Comparison of ENCODE assay signal across 24 cellular contexts in the genomic region with DNA sequence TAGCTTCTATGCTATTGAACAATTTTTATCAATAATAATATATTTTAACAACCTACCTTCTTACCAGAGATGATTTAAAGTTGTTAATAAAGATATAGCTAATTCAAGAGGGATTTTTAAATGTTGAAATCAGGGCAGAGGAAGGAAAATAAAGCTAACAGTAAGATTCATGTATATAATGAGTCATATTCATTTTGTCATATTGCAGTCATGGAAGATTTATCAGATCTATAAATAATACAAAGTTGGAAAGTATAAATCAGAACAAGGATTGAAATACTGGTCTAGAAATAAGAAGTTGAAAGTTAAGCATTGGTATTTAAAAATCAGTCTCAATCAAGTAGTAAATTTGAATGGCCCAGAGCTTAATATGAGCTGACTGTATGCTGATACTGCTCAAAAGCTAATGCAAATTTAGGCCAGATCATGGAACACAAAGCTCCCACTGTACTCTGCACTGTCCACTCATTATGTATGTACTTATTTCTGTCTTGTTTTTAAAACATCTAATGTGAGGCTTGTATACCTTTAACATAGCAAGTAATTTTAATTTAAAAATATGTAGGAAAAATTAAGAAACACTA.
DNase-seq lines count a peak whose midpoint lies in the region; ATAC-seq and TF ChIP-seq lines count a peak whose summit lies in the region.
"Had no signal": no experiment of that assay in that cellular context is flagged by ENCODE, and none has a peak within 500 bp of the region (broad histone marks: within the 10 kb centered on the region; RNA-seq: fewer than 3 reads in every experiment).

No MANE protein-coding gene starts in this region.

- H3K9me3 ChIP-seq in PC-3 (ENCODE audit: low read length) (no peaks in the 10 kb centered on the region), uterus (no peaks in the 10 kb centered on the region), suprapubic skin (no peaks in the 10 kb centered on the region)
- H3K9me3 ChIP-seq: BE2C, esophagus muscularis mucosa, stomach, tibial nerve had no signal

- CTCF ChIA-PET in PC-3 (lab: Charles Lee): interaction anchor here (0.6 kb wide), 1 partner anchor 19 kb away, joined by 3 read pairs; no protein-coding TSS in a partner anchor

- no peak overlapping the region for H2AFZ ChIP-seq in PC-3 (ENCODE audit: low read length)

- no peak overlapping the region for H3K9ac ChIP-seq in PC-3 (ENCODE audit: low read length)

- H3K36me3 ChIP-seq in PC-3 (ENCODE audit: low read depth, low read length): no peaks in the 10 kb centered on the region
- H3K36me3 ChIP-seq in uterus: no peaks in the 10 kb centered on the region
- peaks cover 19% of the 10 kb centered on the region for H3K36me3 ChIP-seq in suprapubic skin

- no peaks in the 10 kb centered on the region for H3K27me3 Mint-ChIP-seq in activated naive CD4-positive, alpha-beta T cell treated with anti-CD3 and anti-CD28 coated beads, Interleukin-2, amount 50 U/mL, for 24 hours
- H3K27me3 Mint-ChIP-seq in immature natural killer cell (ENCODE audit: low read depth in 3 of 3): no peaks in the 10 kb centered on the region
- H3K27me3 Mint-ChIP-seq: activated CD4-positive, alpha-beta memory T cell treated with anti-CD3 and anti-CD28 coated beads, Interleukin-2, amount 10 ng/mL, durations not matched to agents 7 days and 5 days; naive thymus-derived CD4-positive, alpha-beta T cell had no signal

- no peak for TF ChIP-seq EP300 in suprapubic skin (IDR thresholded peaks at IDR 0.05)

- POLR2A ChIA-PET in PC-3 (lab: Charles Lee; ENCODE audit: unreplicated experiment): interaction anchor here (0.6 kb wide), 1 partner anchor 341 kb away, joined by 4 read pairs; no protein-coding TSS in a partner anchor

- H3K4me2 ChIP-seq in PC-3 (ENCODE audit: low read length): no peak overlapping the region

- H3K27me3 ChIP-seq in PC-3 (ENCODE audit: low read length): no peaks in the 10 kb centered on the region
- H3K27me3 ChIP-seq in uterus: no peaks in the 10 kb centered on the region
- no peaks in the 10 kb centered on the region for H3K27me3 ChIP-seq in suprapubic skin
- H3K27me3 ChIP-seq: BE2C, esophagus muscularis mucosa, stomach, tibial nerve had no signal

- H3K9me3 Mint-ChIP-seq in activated naive CD4-positive, alpha-beta T cell treated with anti-CD3 and anti-CD28 coated beads, Interleukin-2, amount 50 U/mL, for 24 hours: no peaks in the 10 kb centered on the region
- H3K9me3 Mint-ChIP-seq in immature natural killer cell: no peaks in the 10 kb centered on the region
- H3K9me3 Mint-ChIP-seq: activated CD4-positive, alpha-beta memory T cell treated with anti-CD3 and anti-CD28 coated beads, Interleukin-2, amount 10 ng/mL, durations not matched to agents 7 days and 5 days; mesothelial cell of epicardium; naive thymus-derived CD4-positive, alpha-beta T cell had no signal

- H3K4me1 ChIP-seq in PC-3 (ENCODE audit: insufficient read depth, low read length) (peaks cover 9% of the 10 kb centered on the region; the same call in 1 of the 2 replicates), uterus (no peaks in the 10 kb centered on the region), suprapubic skin (no peaks in the 10 kb centered on the region)
- H3K4me1 ChIP-seq: stomach had no signal

- peaks cover 23% of the 10 kb centered on the region for H3K4me1 Mint-ChIP-seq in activated naive CD4-positive, alpha-beta T cell treated with anti-CD3 and anti-CD28 coated beads, Interleukin-2, amount 50 U/mL, for 24 hours
- H3K4me1 Mint-ChIP-seq in immature natural killer cell: no peaks in the 10 kb centered on the region
- H3K4me1 Mint-ChIP-seq: activated CD4-positive, alpha-beta memory T cell treated with anti-CD3 and anti-CD28 coated beads, Interleukin-2, amount 10 ng/mL, durations not matched to agents 7 days and 5 days; mesothelial cell of epicardium had no signal

- no peak for TF ChIP-seq POLR2A in uterus (IDR thresholded peaks at IDR 0.05)
- TF ChIP-seq POLR2A in suprapubic skin (IDR thresholded peaks at IDR 0.05): no peak

- H3K79me2 ChIP-seq in PC-3 (ENCODE audit: low read length): no peaks in the 10 kb centered on the region

- H3K4me3 ChIP-seq in PC-3 (ENCODE audit: low read length): no peak overlapping the region
- H3K4me3 ChIP-seq in uterus: no peak overlapping the region
- H3K4me3 ChIP-seq in suprapubic skin: no peak overlapping the region
- H3K4me3 ChIP-seq: esophagus muscularis mucosa, stomach, tibial nerve had no signal

- no peak overlapping the region for H3K4me3 Mint-ChIP-seq in activated naive CD4-positive, alpha-beta T cell treated with anti-CD3 and anti-CD28 coated beads, Interleukin-2, amount 50 U/mL, for 24 hours
- H3K4me3 Mint-ChIP-seq in immature natural killer cell: no peak overlapping the region
- H3K4me3 Mint-ChIP-seq: activated CD4-positive, alpha-beta memory T cell treated with anti-CD3 and anti-CD28 coated beads, Interleukin-2, amount 10 ng/mL, durations not matched to agents 7 days and 5 days; mesothelial cell of epicardium; naive thymus-derived CD4-positive, alpha-beta T cell had no signal

- H3F3A ChIP-seq in PC-3 (ENCODE audit: low read length, unreplicated experiment): no peaks in the 10 kb centered on the region

- intact Hi-C loops in PC-3 (cut with micrococcal nuclease): no loop called here
- intact Hi-C loops in uterus (cut with DNase I; ENCODE audit: low total_unique reads): no loop called here

- H3K36me3 Mint-ChIP-seq in activated naive CD4-positive, alpha-beta T cell treated with anti-CD3 and anti-CD28 coated beads, Interleukin-2, amount 50 U/mL, for 24 hours: peaks cover 20% of the 10 kb centered on the region
- H3K36me3 Mint-ChIP-seq in immature natural killer cell: peaks cover 15 to 18% (median 18%) of the 10 kb centered on the region in 3 donors
- H3K36me3 Mint-ChIP-seq: mesothelial cell of epicardium had no signal

- H4K20me1 ChIP-seq in PC-3 (ENCODE audit: low read length): no peaks in the 10 kb centered on the region

- H3K9me2 ChIP-seq in PC-3 (replicated peaks; ENCODE audit: low read length): no peaks in the 10 kb centered on the region

- peak; percentile 31 for ATAC-seq in PC-3
- ATAC-seq: naive thymus-derived CD4-positive, alpha-beta T cell had no signal

- H3K27ac ChIP-seq in PC-3 (ENCODE audit: low read length): no peak overlapping the region
- H3K27ac ChIP-seq in uterus: no peak overlapping the region
- H3K27ac ChIP-seq in suprapubic skin: no peak overlapping the region
- H3K27ac ChIP-seq: esophagus muscularis mucosa, stomach, tibial nerve had no signal

- no peak for TF ChIP-seq CTCF in PC-3 (conservative IDR thresholded peaks at IDR 0.05; ENCODE audit: low read depth, low read length)
- no peak for TF ChIP-seq CTCF in uterus (IDR thresholded peaks at IDR 0.05)
- TF ChIP-seq CTCF in suprapubic skin (IDR thresholded peaks at IDR 0.05): no peak

- no peak for DNase-seq in activated naive CD4-positive, alpha-beta T cell (lab: John Stamatoyannopoulos, UW)
- DNase-seq in PC-3 (peak; percentile 35), fibroblast of peridontal ligament (ENCODE audit: extremely low read depth) (peak; percentile 39), stromal cell of bone marrow (ENCODE audit: low read depth) (peak; percentile 9), immature natural killer cell (no peak), uterus (no peak), suprapubic skin (ENCODE audit: low spot score in 2 of 2) (no peak)
- DNase-seq: ACHN; activated CD4-positive, alpha-beta memory T cell treated with anti-CD3 and anti-CD28 coated beads, Interleukin-2, amount 10 ng/mL, durations not matched to agents 7 days and 5 days; activated CD4-positive, CD25-positive, alpha-beta regulatory T cell; activated gamma-delta T cell treated with Interleukin-2 at 50 U/mL for 16 hours; amniotic stem cell; BE2C; DMS153; effector memory CD4-positive, alpha-beta T cell; naive thymus-derived CD4-positive, alpha-beta T cell; NCI-H2029; NCI-H69; nucleus accumbens; stomach had no signal

- no TSS peak for BruUV-seq in PC-3 (replicated peaks; lab: Mats Ljungman, UMichigan)

- peak overlapping the region; percentile 87 for H3K27ac Mint-ChIP-seq in activated naive CD4-positive, alpha-beta T cell treated with anti-CD3 and anti-CD28 coated beads, Interleukin-2, amount 50 U/mL, for 24 hours
- peak overlapping the region in 1 of 6 donors; percentile 36 for H3K27ac Mint-ChIP-seq in immature natural killer cell
- H3K27ac Mint-ChIP-seq: activated CD4-positive, alpha-beta memory T cell treated with anti-CD3 and anti-CD28 coated beads, Interleukin-2, amount 10 ng/mL, durations not matched to agents 7 days and 5 days; mesothelial cell of epicardium; naive thymus-derived CD4-positive, alpha-beta T cell had no signal

Comparison
In these comparisons a context has a peak if more than half of its experiments do, and no peak if none do; other contexts are left out.
1. DNase-seq: peak in PC-3 (single experiment), fibroblast of peridontal ligament (single experiment) and stromal cell of bone marrow (single experiment); none in activated naive CD4-positive, alpha-beta T cell (0 of 4), immature natural killer cell (0 of 3), uterus (0 of 2) and suprapubic skin (0 of 2).